ENCODE assay signal across 11 cellular contexts in genomic region chr6:43800746-43801488, GRCh38. TPM values are rescaled to one million over a fixed set of nuclear protein-coding genes. Genes with fewer than 3 reads are reported as not detected.
DNase-seq lines count a peak whose midpoint lies in the region; ATAC-seq and TF ChIP-seq lines count a peak whose summit lies in the region.
"Had no signal": no experiment of that assay in that cellular context is flagged by ENCODE, and none has a peak within 500 bp of the region (broad histone marks: within the 10 kb centered on the region; RNA-seq: fewer than 3 reads in every experiment).

No MANE protein-coding gene starts in this region.

- H3K4me3 ChIP-seq in GM12865 (ENCODE audit: low read depth, low read length) (no peak overlapping the region), heart right ventricle (no peak overlapping the region), gastrocnemius medialis (no peak overlapping the region)
- H3K4me3 ChIP-seq in effector memory CD4-positive, alpha-beta T cell (ENCODE audit: insufficient read depth, low read depth, low read length, poor library complexity, severe bottlenecking): no peak overlapping the region
- H3K4me3 ChIP-seq: SJSA1 had no signal

- H3K27ac ChIP-seq in heart right ventricle (peak overlapping the region in 5 of 10 donors; percentile 65 to 83 (median 81)), gastrocnemius medialis (peak overlapping the region; percentile 91 to 96 (median 92))
- no peak overlapping the region for H3K27ac ChIP-seq in effector memory CD4-positive, alpha-beta T cell (ENCODE audit: insufficient read depth, low read length, poor library complexity, severe bottlenecking)
- H3K27ac ChIP-seq: SJSA1 had no signal

- intact Hi-C loops in heart right ventricle (cut with DNase I) (no loop called here), gastrocnemius medialis (cut with DNase I; ENCODE audit: low total_unique reads) (no loop called here)

- H3K27me3 ChIP-seq in heart right ventricle (no peaks in the 10 kb centered on the region), gastrocnemius medialis (no peaks in the 10 kb centered on the region)
- H3K27me3 ChIP-seq in effector memory CD4-positive, alpha-beta T cell (replicated peaks; ENCODE audit: control insufficient read depth, insufficient read depth, low read length, poor library complexity, severe bottlenecking): no peaks in the 10 kb centered on the region
- H3K27me3 ChIP-seq: SJSA1 had no signal

- TF ChIP-seq CTCF in GM12865 (IDR thresholded peaks at IDR 0.05; ENCODE audit: insufficient read depth, low read depth, low read length, missing control alignments): peak; percentile 18
- no peak for TF ChIP-seq CTCF in heart right ventricle (IDR thresholded peaks at IDR 0.05)
- TF ChIP-seq CTCF in gastrocnemius medialis (IDR thresholded peaks at IDR 0.05 in 4 of 5, conservative IDR thresholded peaks at IDR 0.05 in 1 of 5): peak in 2 of 5 experiments; percentile 13 to 32

- peaks cover 25% of the 10 kb centered on the region for H3K27me3 Mint-ChIP-seq in T-helper 17 cell

- 60 to 74% methylated on average over 10 of the region's 10 CpGs for WGBS in heart right ventricle, 2 donors

- TF ChIP-seq POLR2A in gastrocnemius medialis (IDR thresholded peaks at IDR 0.05): no peak

- in situ Hi-C loops in gastrocnemius medialis (cut with MboI; ENCODE audit: low sequenced_read_pairs in 4 of 4): no loop called here

- peak overlapping the region; percentile 61 for H3K27ac Mint-ChIP-seq in T-helper 17 cell

- no peaks in the 10 kb centered on the region for H3K36me3 Mint-ChIP-seq in T-helper 17 cell (ENCODE audit: low read depth)
- H3K36me3 Mint-ChIP-seq: activated naive CD4-positive, alpha-beta T cell treated with anti-CD3 and anti-CD28 coated beads, Interleukin-2, amount 10 ng/mL, durations not matched to agents 7 days and 5 days had no signal

- H3K36me3 ChIP-seq in heart right ventricle: no peaks in the 10 kb centered on the region
- H3K36me3 ChIP-seq in gastrocnemius medialis: no peaks in the 10 kb centered on the region
- H3K36me3 ChIP-seq in effector memory CD4-positive, alpha-beta T cell (ENCODE audit: control insufficient read depth, insufficient read depth, low read length): no peaks in the 10 kb centered on the region
- H3K36me3 ChIP-seq: SJSA1 had no signal

- DNase-seq in GM12865 (ENCODE audit: low read depth): no peak
- no peak for DNase-seq in T-helper 17 cell
- no peak for DNase-seq in heart right ventricle
- DNase-seq in gastrocnemius medialis: no peak
- no peak for DNase-seq in effector memory CD4-positive, alpha-beta T cell
- DNase-seq in D341Med (ENCODE audit: low spot score): no peak
- DNase-seq: activated naive CD4-positive, alpha-beta T cell treated with anti-CD3 and anti-CD28 coated beads, Interleukin-2, amount 10 ng/mL, durations not matched to agents 7 days and 5 days; NK-92 treated with Interleukin-12 subunit alpha and Interleukin-12 subunit beta, amount 100 ng/mL, for 24 hours; stimulated activated CD4-positive, alpha-beta T cell treated with anti-CD3 and anti-CD28 coated beads, Interleukin-2, amount 100 ng/mL, for 48 hours had no signal

- H3K4me1 Mint-ChIP-seq in T-helper 17 cell: peaks cover 20% of the 10 kb centered on the region

- H3K4me1 ChIP-seq in heart right ventricle (peaks cover 0 to 59% (median 14%) of the 10 kb centered on the region in 9 donors), gastrocnemius medialis (peaks cover 37 to 44% of the 10 kb centered on the region in 2 donors)
- H3K4me1 ChIP-seq in effector memory CD4-positive, alpha-beta T cell (ENCODE audit: control insufficient read depth, insufficient read depth, low read length, poor library complexity, severe bottlenecking): no peaks in the 10 kb centered on the region

- H3K9me3 ChIP-seq in T-helper 17 cell (ENCODE audit: control insufficient read depth, low read length, poor library complexity, severe bottlenecking) (no peaks in the 10 kb centered on the region), heart right ventricle (no peaks in the 10 kb centered on the region), gastrocnemius medialis (no peaks in the 10 kb centered on the region)
- no peaks in the 10 kb centered on the region for H3K9me3 ChIP-seq in effector memory CD4-positive, alpha-beta T cell (ENCODE audit: control insufficient read depth, low read length)
- H3K9me3 ChIP-seq: SJSA1 had no signal

- no peak for ATAC-seq in T-helper 17 cell
- ATAC-seq in heart right ventricle: peak in 6 of 8 donors; percentile 8 to 67 (median 20)
- ATAC-seq in gastrocnemius medialis: no peak
- no peak for ATAC-seq in GM21360 (IDR thresholded peaks at IDR 0.05; ENCODE audit: unreplicated experiment)

- no peak overlapping the region for H3K4me3 Mint-ChIP-seq in T-helper 17 cell
- H3K4me3 Mint-ChIP-seq: activated naive CD4-positive, alpha-beta T cell treated with anti-CD3 and anti-CD28 coated beads, Interleukin-2, amount 10 ng/mL, durations not matched to agents 7 days and 5 days had no signal

RNA-seq across cellular contexts. Expression of gene VEGFA, which starts 30.9 kb away (rescaled TPM):
- total RNA-seq in T-helper 17 cell (1 to 10 TPM; 5.6 to 6.3 TPM), heart right ventricle (100 to 1,000 TPM; 163 to 456 (median 216) TPM), gastrocnemius medialis (100 to 1,000 TPM in 3 of 4 donors, 10 to 100 TPM in 1; 66.4 to 195 (median 149) TPM)
- polyA plus RNA-seq in heart right ventricle: 100 to 1,000 TPM; 133 to 396 TPM

Comparison
In these comparisons a context has a peak if more than half of its experiments do, and no peak if none do; other contexts are left out.
1. ATAC-seq: peak in heart right ventricle (6 of 8); none in T-helper 17 cell (single experiment), gastrocnemius medialis (0 of 2) and GM21360 (single experiment).
2. RNA of gene VEGFA, which starts 30.9 kb away (total RNA-seq): 163 to 456 TPM in heart right ventricle and 66.4 to 195 TPM in gastrocnemius medialis; 5.6 to 6.3 TPM in T-helper 17 cell; every median in the first group is over 4 times any median in the second.